ENCODE assay signal across 10 cellular contexts in genomic region chr2:19351914-19352697, GRCh38.
DNase-seq lines count a peak whose midpoint lies in the region; ATAC-seq and TF ChIP-seq lines count a peak whose summit lies in the region.
"Had no signal": no experiment of that assay in that cellular context is flagged by ENCODE, and none has a peak within 500 bp of the region (broad histone marks: within the 10 kb centered on the region; RNA-seq: fewer than 3 reads in every experiment).

No MANE protein-coding gene starts in this region.

- peaks cover 6% of the 10 kb centered on the region for H3K4me1 ChIP-seq in iPS-15b (ENCODE audit: control insufficient read depth, insufficient read depth, low read length)

- TF ChIP-seq CTCF in RWPE1 (conservative IDR thresholded peaks at IDR 0.05; ENCODE audit: low read depth), result no peak

- no peak overlapping the region for H3K9ac ChIP-seq in iPS-15b (ENCODE audit: low read depth, low read length)

- no peak overlapping the region for H3K27ac Mint-ChIP-seq in activated naive CD4-positive, alpha-beta T cell treated with anti-CD3 and anti-CD28 coated beads, Interleukin-2, amount 50 U/mL, for 24 hours
- H3K27ac Mint-ChIP-seq in stimulated activated effector memory CD8-positive, alpha-beta T cell treated with anti-CD3 and anti-CD28 coated beads, Interleukin-12 subunit alpha, Interleukin-12 subunit beta, amount 100 ng/mL, for 72 hours, result no peak overlapping the region

- H3K4me3 ChIP-seq in iPS-15b (ENCODE audit: low read depth, low read length), result peak overlapping the region; percentile 36

- H3K4me3 Mint-ChIP-seq in activated naive CD4-positive, alpha-beta T cell treated with anti-CD3 and anti-CD28 coated beads, Interleukin-2, amount 50 U/mL, for 24 hours, result peak overlapping the region; percentile 15
- H3K4me3 Mint-ChIP-seq in stimulated activated effector memory CD8-positive, alpha-beta T cell treated with anti-CD3 and anti-CD28 coated beads, Interleukin-12 subunit alpha, Interleukin-12 subunit beta, amount 100 ng/mL, for 72 hours, result peak overlapping the region; percentile 91

- POLR2A ChIA-PET in RWPE1 (lab: Yijun Ruan, JAX; ENCODE audit: low non-redundant PET), result no interaction called here

- H3K9me3 Mint-ChIP-seq in activated naive CD4-positive, alpha-beta T cell treated with anti-CD3 and anti-CD28 coated beads, Interleukin-2, amount 50 U/mL, for 24 hours, result no peaks in the 10 kb centered on the region
- no peaks in the 10 kb centered on the region for H3K9me3 Mint-ChIP-seq in stimulated activated effector memory CD8-positive, alpha-beta T cell treated with anti-CD3 and anti-CD28 coated beads, Interleukin-12 subunit alpha, Interleukin-12 subunit beta, amount 100 ng/mL, for 72 hours

- H3K27me3 ChIP-seq in iPS-15b (ENCODE audit: control insufficient read depth, insufficient read depth, low read length), result peaks cover 93% of the 10 kb centered on the region

- H3K4me1 Mint-ChIP-seq in activated naive CD4-positive, alpha-beta T cell treated with anti-CD3 and anti-CD28 coated beads, Interleukin-2, amount 50 U/mL, for 24 hours, result peaks cover 35% of the 10 kb centered on the region
- H3K4me1 Mint-ChIP-seq in stimulated activated effector memory CD8-positive, alpha-beta T cell treated with anti-CD3 and anti-CD28 coated beads, Interleukin-12 subunit alpha, Interleukin-12 subunit beta, amount 100 ng/mL, for 72 hours, result peaks cover 52% of the 10 kb centered on the region

- H3K27ac ChIP-seq in RWPE1, result peak overlapping the region; percentile 20
- H3K27ac ChIP-seq: adrenal gland had no signal

- peaks cover 60% of the 10 kb centered on the region for H3K27me3 Mint-ChIP-seq in activated naive CD4-positive, alpha-beta T cell treated with anti-CD3 and anti-CD28 coated beads, Interleukin-2, amount 50 U/mL, for 24 hours

- DNase-seq in activated naive CD4-positive, alpha-beta T cell (lab: John Stamatoyannopoulos, UW), result no peak
- DNase-seq in RWPE1 (ENCODE audit: low spot score) (no peak), middle frontal gyrus (ENCODE audit: extremely low spot score, low spot score) (no peak), iPS-NIHi11 (ENCODE audit: low spot score) (no peak)
- DNase-seq in stimulated activated effector memory CD8-positive, alpha-beta T cell treated with anti-CD3 and anti-CD28 coated beads, Interleukin-12 subunit alpha, Interleukin-12 subunit beta, amount 100 ng/mL, for 72 hours (ENCODE audit: low spot score in 2 of 2), result no peak
- DNase-seq: adrenal gland, NCI-H1694 had no signal

- no peak for ATAC-seq in stimulated activated effector memory CD8-positive, alpha-beta T cell treated with anti-CD3 and anti-CD28 coated beads, Interleukin-12 subunit alpha, Interleukin-12 subunit beta, amount 100 ng/mL, for 72 hours
- no peak for ATAC-seq in HG02870 (IDR thresholded peaks at IDR 0.05; ENCODE audit: unreplicated experiment)

- H3K36me3 ChIP-seq in iPS-15b (ENCODE audit: control insufficient read depth, insufficient read depth, low read length), result no peaks in the 10 kb centered on the region
- H3K36me3 ChIP-seq: adrenal gland had no signal

- no peaks in the 10 kb centered on the region for H3K36me3 Mint-ChIP-seq in activated naive CD4-positive, alpha-beta T cell treated with anti-CD3 and anti-CD28 coated beads, Interleukin-2, amount 50 U/mL, for 24 hours
- peaks cover 33% of the 10 kb centered on the region for H3K36me3 Mint-ChIP-seq in stimulated activated effector memory CD8-positive, alpha-beta T cell treated with anti-CD3 and anti-CD28 coated beads, Interleukin-12 subunit alpha, Interleukin-12 subunit beta, amount 100 ng/mL, for 72 hours

- H3K9me3 ChIP-seq in iPS-15b (ENCODE audit: control insufficient read depth, insufficient read depth, low read length), result no peaks in the 10 kb centered on the region
- H3K9me3 ChIP-seq: adrenal gland had no signal

- CTCF ChIA-PET in RWPE1 (lab: Yijun Ruan, JAX), result no interaction called here
